In genomic region chr19:33362508-33363228, GRCh38 we compare ENCODE assay signal across 28 cellular contexts.
"Had no signal": no experiment of that assay in that cellular context is flagged by ENCODE, and none has a peak within 500 bp of the region (broad histone marks: within the 10 kb centered on the region; RNA-seq: fewer than 3 reads in every experiment).

No MANE protein-coding gene starts in this region.

- H3K9me3 ChIP-seq: ascending aorta had no signal

- FAIRE-seq: bronchial epithelial cell, TTC549 had no signal

- H3K27ac ChIP-seq: ascending aorta, cardiac muscle cell, VCaP had no signal

- DNase-seq: activated B cell treated with CpG ODN at 0.5 μM for 24 hours; activated CD4-positive, alpha-beta memory T cell treated with anti-CD3 and anti-CD28 coated beads for 36 hours; activated CD4-positive, alpha-beta T cell treated with anti-CD3 and anti-CD28 coated beads for 4 hours; activated CD4-positive, alpha-beta T cell treated with anti-CD3 and anti-CD28 coated beads, Interleukin-2, amount 10 ng/mL, durations not matched to agents 24 days and 14 days; activated CD4-positive, alpha-beta T cell treated with anti-CD3 and anti-CD28 coated beads, Interleukin-2, amount 50 U/mL, for 1 hour; activated CD4-positive, alpha-beta T cell treated with anti-CD3 and anti-CD28 coated beads, Interleukin-2, amount 50 U/mL, for 4 hours; activated CD4-positive, CD25-positive, alpha-beta regulatory T cell treated with anti-CD3 and anti-CD28 coated beads, Interleukin-2, amount 50 U/mL, for 72 hours; activated CD8-positive, alpha-beta memory T cell treated with anti-CD3 and anti-CD28 coated beads, Interleukin-2, amount 50 U/mL, for 4 hours; activated CD8-positive, alpha-beta T cell treated with anti-CD3 and anti-CD28 coated beads for 36 hours; activated effector memory CD4-positive, alpha-beta T cell treated with Interleukin-2 at 50 U/mL for 16 hours; activated gamma-delta T cell; activated naive CD4-positive, alpha-beta T cell treated with anti-CD3 and anti-CD28 coated beads, Interleukin-2, amount 10 ng/mL, durations not matched to agents 7 days and 5 days; activated naive CD4-positive, alpha-beta T cell treated with Interleukin-2 at 50 U/mL for 16 hours; activated naive CD8-positive, alpha-beta T cell treated with anti-CD3 and anti-CD28 coated beads, Interleukin-2, amount 10 ng/mL, durations not matched to agents 7 days and 5 days; activated naive CD8-positive, alpha-beta T cell treated with anti-CD3 and anti-CD28 coated beads, Interleukin-2, amount 50 U/mL, for 24 hours; activated T-cell treated with anti-CD3 and anti-CD28 coated beads, Interleukin-2, amount 50 U/mL, for 24 hours; activated T-cell treated with anti-CD3 and anti-CD28 coated beads, Interleukin-2, amount 50 U/mL, for 48 hours; amygdala; anterior cingulate cortex; caudate nucleus; cerebellar nuclear complex; T-helper 2 cell; T-helper 9 cell had no signal

- H3K36me3 ChIP-seq: ascending aorta, cardiac muscle cell had no signal

- H3K27me3 ChIP-seq: ascending aorta had no signal

- H3K4me3 ChIP-seq: ascending aorta, cardiac muscle cell had no signal

- ATAC-seq: activated CD8-positive, alpha-beta T cell treated with anti-CD3 and anti-CD28 coated beads for 36 hours; activated naive CD8-positive, alpha-beta T cell treated with anti-CD3 and anti-CD28 coated beads, Interleukin-2, amount 50 U/mL, for 24 hours had no signal
